In genomic region chr1:10980841-10981727, GRCh38 we compare ENCODE assay signal across 13 cellular contexts. TPM values are rescaled to one million over a fixed set of nuclear protein-coding genes. Genes with fewer than 3 reads are reported as not detected.
DNase-seq lines count a peak whose midpoint lies in the region; ATAC-seq and TF ChIP-seq lines count a peak whose summit lies in the region.
"Had no signal": no experiment of that assay in that cellular context is flagged by ENCODE, and none has a peak within 500 bp of the region (broad histone marks: within the 10 kb centered on the region; RNA-seq: fewer than 3 reads in every experiment).

No MANE protein-coding gene starts in this region.

- peaks cover 28% of the 10 kb centered on the region for H3K27me3 Mint-ChIP-seq in activated T-cell treated with anti-CD3 and anti-CD28 coated beads, Interleukin-2, amount 50 U/mL, for 4 hours (ENCODE audit: low read depth)

- ATAC-seq in GM21515 (IDR thresholded peaks at IDR 0.05; ENCODE audit: unreplicated experiment): no peak
- ATAC-seq in activated T-cell treated with anti-CD3 and anti-CD28 coated beads, Interleukin-2, amount 50 U/mL, for 4 hours: no peak

- TF ChIP-seq EP300 in suprapubic skin (IDR thresholded peaks at IDR 0.05): no peak

- TF ChIP-seq POLR2A in lower leg skin (IDR thresholded peaks at IDR 0.05) (no peak), suprapubic skin (IDR thresholded peaks at IDR 0.05) (no peak)

- H3K9me3 ChIP-seq in ectodermal cell (ENCODE audit: control insufficient read depth, low read length): no peaks in the 10 kb centered on the region
- H3K9me3 ChIP-seq in suprapubic skin: no peaks in the 10 kb centered on the region

- POLR2A ChIA-PET in HEK293T (lab: Yijun Ruan, JAX): no interaction called here

- peaks cover 8% of the 10 kb centered on the region for H3K4me1 Mint-ChIP-seq in activated T-cell treated with anti-CD3 and anti-CD28 coated beads, Interleukin-2, amount 50 U/mL, for 4 hours (ENCODE audit: low read depth)

- H3K4me3 Mint-ChIP-seq in activated T-cell treated with anti-CD3 and anti-CD28 coated beads, Interleukin-2, amount 50 U/mL, for 4 hours: no peak overlapping the region

- H3K27me3 ChIP-seq in ectodermal cell (ENCODE audit: control insufficient read depth, insufficient read depth, low read length, poor library complexity, severe bottlenecking): no peaks in the 10 kb centered on the region
- H3K27me3 ChIP-seq in suprapubic skin: no peaks in the 10 kb centered on the region

- intact Hi-C loops in lower leg skin (cut with DNase I; ENCODE audit: low total_unique reads): no loop called here

- no peaks in the 10 kb centered on the region for H3K9me3 Mint-ChIP-seq in activated T-cell treated with anti-CD3 and anti-CD28 coated beads, Interleukin-2, amount 50 U/mL, for 4 hours

- CTCF ChIA-PET in HEK293T (lab: Yijun Ruan, JAX): no interaction called here

- H3K36me3 Mint-ChIP-seq in activated T-cell treated with anti-CD3 and anti-CD28 coated beads, Interleukin-2, amount 50 U/mL, for 4 hours (ENCODE audit: insufficient read depth): no peaks in the 10 kb centered on the region

- no peaks in the 10 kb centered on the region for H3K36me3 ChIP-seq in ectodermal cell (ENCODE audit: control insufficient read depth, insufficient read depth, low read length)
- H3K36me3 ChIP-seq in suprapubic skin: no peaks in the 10 kb centered on the region

- H3K4me1 ChIP-seq in ectodermal cell (ENCODE audit: control insufficient read depth, insufficient read depth, low read length): peaks cover 14% of the 10 kb centered on the region
- peaks cover 36% of the 10 kb centered on the region for H3K4me1 ChIP-seq in suprapubic skin

- H3K27ac ChIP-seq in ectodermal cell (ENCODE audit: insufficient read depth, low read depth, low read length, poor library complexity, severe bottlenecking) (peak overlapping the region; percentile 90), suprapubic skin (peak overlapping the region; percentile 85)

- DNase-seq in M059J (ENCODE audit: low read depth) (peak; percentile 30), lower leg skin (ENCODE audit: low spot score in 2 of 2) (peak; percentile 40 to 91), suprapubic skin (ENCODE audit: low spot score in 2 of 2) (no peak), HEK293T (ENCODE audit: extremely low spot score) (no peak), RKO (ENCODE audit: low spot score) (no peak)
- DNase-seq in activated T-cell treated with anti-CD3 and anti-CD28 coated beads, Interleukin-2, amount 50 U/mL, for 4 hours: no peak
- DNase-seq: activated T-cell treated with anti-CD3 and anti-CD28 coated beads for 4 hours; DND-41; effector CD8-positive, alpha-beta T cell; NCI-H2227 treated with DMSO at 0.1 percent for 48 hours; stimulated activated CD4-positive, alpha-beta T cell treated with anti-CD3 and anti-CD28 coated beads, Interleukin-4, amount 100 ng/mL, for 24 hours had no signal

- 43 to 51% methylated on average over 9 of the region's 9 CpGs for WGBS in ectodermal cell, 2 experiments
- WGBS in lower leg skin, 2 donors: 43 to 51% methylated on average over 9 of the region's 9 CpGs
- 50% methylated on average over 9 of the region's 9 CpGs for WGBS in suprapubic skin

- TF ChIP-seq CTCF in lower leg skin (IDR thresholded peaks at IDR 0.05) (no peak), suprapubic skin (IDR thresholded peaks at IDR 0.05) (no peak)

- H3K4me3 ChIP-seq in ectodermal cell (ENCODE audit: insufficient read depth, low read depth, low read length) (no peak overlapping the region), lower leg skin (ENCODE audit: low read depth, poor library complexity, severe bottlenecking) (no peak overlapping the region), suprapubic skin (peak overlapping the region; percentile 35)

TF ChIP-seq in HEK293T, 16 proteins besides CTCF, POLR2A, EP300 and RAD21:
- TF ChIP-seq FOXA1 (IDR thresholded peaks at IDR 0.05): no peak
- no peak for TF ChIP-seq BHLHE40 (IDR thresholded peaks at IDR 0.05; ENCODE audit: borderline replicate concordance)
- TF ChIP-seq FOXK2 (IDR thresholded peaks at IDR 0.05): no peak
- TF ChIP-seq ARNT (IDR thresholded peaks at IDR 0.05): no peak
- TF ChIP-seq PKNOX1 (IDR thresholded peaks at IDR 0.05): no peak
- TF ChIP-seq L3MBTL2 (conservative IDR thresholded peaks at IDR 0.05): no peak
- no peak for TF ChIP-seq ZNF384 (IDR thresholded peaks at IDR 0.05)
- TF ChIP-seq NFRKB (IDR thresholded peaks at IDR 0.05): no peak
- TF ChIP-seq TARDBP (IDR thresholded peaks at IDR 0.05): no peak
- TF ChIP-seq CTBP1 (IDR thresholded peaks at IDR 0.05; ENCODE audit: borderline replicate concordance): no peak

RNA-seq across cellular contexts. Expression of gene TARDBP, which starts 31.4 kb away (rescaled TPM):
- total RNA-seq in M059J (2014; rRNA removed; shearing (Covaris generic)): 70.2 and 106 TPM in 2 replicates
- 418 TPM for polyA plus RNA-seq in ectodermal cell (2013, experiment 1 of 4)
- polyA plus RNA-seq in ectodermal cell (2013, experiment 2 of 4): 367 TPM
- 322 TPM for polyA plus RNA-seq in ectodermal cell (2013, experiment 3 of 4)
- 353 TPM for polyA plus RNA-seq in ectodermal cell (2013, experiment 4 of 4)
- total RNA-seq in lower leg skin (100 to 1,000 TPM in 3 of 4 donors, 10 to 100 TPM in 1; 63.5 to 169 (median 125) TPM), suprapubic skin (100 to 1,000 TPM in 3 of 4 donors, 10 to 100 TPM in 1; 92.7 to 287 (median 156) TPM)
- total RNA-seq in activated T-cell treated with anti-CD3 and anti-CD28 coated beads, Interleukin-2, amount 50 U/mL, for 4 hours: 100 to 1,000 TPM; 196 to 208 (median 201) TPM

Comparison
In these comparisons a context has a peak if more than half of its experiments do, and no peak if none do; other contexts are left out.
1. DNase-seq: peak in M059J (single experiment) and lower leg skin (2 of 2); none in suprapubic skin (0 of 2), HEK293T (single experiment), RKO (single experiment) and activated T-cell treated with anti-CD3 and anti-CD28 coated beads, Interleukin-2, amount 50 U/mL, for 4 hours (single experiment).